ENCODE assay signal across 1 cellular context in the genomic region with DNA sequence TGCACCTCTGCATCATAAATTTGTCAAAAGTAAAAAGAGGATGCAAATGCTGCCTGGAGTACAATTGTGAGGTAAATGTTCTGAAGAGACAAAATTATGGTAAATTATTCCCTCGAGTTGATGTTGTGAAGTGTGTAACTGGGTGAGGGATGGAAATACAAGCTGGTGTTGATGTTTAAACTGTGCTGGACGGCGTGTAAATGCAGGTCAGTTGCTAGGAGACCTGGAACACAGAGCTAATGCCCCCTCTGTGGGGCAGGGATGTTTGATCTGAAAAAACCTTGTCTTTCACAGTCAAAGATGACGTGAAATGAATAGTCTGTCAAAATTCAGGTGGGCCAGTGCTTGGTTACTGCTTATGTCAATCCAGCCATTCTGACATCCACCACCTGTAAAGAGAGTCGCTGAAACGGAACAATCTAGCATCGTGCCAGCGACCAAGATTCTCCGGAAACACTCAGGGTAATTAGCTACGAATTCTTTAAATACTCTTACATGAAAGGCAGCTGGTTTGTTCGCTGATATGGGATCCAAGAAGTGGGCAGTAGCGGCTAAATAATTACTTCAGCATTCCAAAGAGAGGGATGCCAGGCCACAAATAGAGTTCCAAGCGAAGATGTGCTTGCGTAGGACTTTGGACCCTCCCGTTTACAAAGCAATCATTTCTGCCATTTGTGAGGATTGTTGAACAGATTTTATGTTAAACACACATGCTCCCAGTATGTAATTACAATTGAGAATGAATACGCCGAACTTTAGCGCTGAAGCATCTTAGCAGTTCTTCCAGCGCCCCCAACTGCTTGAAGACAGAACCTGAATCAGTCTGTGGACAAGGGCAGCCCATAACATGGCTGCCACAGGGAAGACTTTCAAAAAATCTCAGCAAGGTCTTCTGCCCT.
TF ChIP-seq lines count a peak whose summit lies in the region.

No MANE protein-coding gene starts in this region.

TF ChIP-seq in IMR-90, 13 proteins besides CTCF, POLR2A, EP300 and RAD21 (continued from another document):
- TF ChIP-seq BHLHE40 (IDR thresholded peaks at IDR 0.05; ENCODE audit: low read depth, low read length) (no peak), MAZ (IDR thresholded peaks at IDR 0.05; ENCODE audit: borderline replicate concordance, low read depth, low read length) (no peak), CHD1 (IDR thresholded peaks at IDR 0.05; ENCODE audit: low read depth, low read length) (no peak), USF2 (IDR thresholded peaks at IDR 0.05; ENCODE audit: low read depth, low read length) (no peak), MAFK (IDR thresholded peaks at IDR 0.05; ENCODE audit: low read depth, low read length) (no peak), SMC3 (IDR thresholded peaks at IDR 0.05; ENCODE audit: low read depth, low read length) (no peak), MXI1 (IDR thresholded peaks at IDR 0.05; ENCODE audit: borderline replicate concordance, low read depth, low read length) (no peak), ELK1 (IDR thresholded peaks at IDR 0.05; ENCODE audit: borderline replicate concordance, low read depth, low read length) (no peak), NFE2L2 (IDR thresholded peaks at IDR 0.05; ENCODE audit: low read depth, low read length) (no peak), RCOR1 (IDR thresholded peaks at IDR 0.05; ENCODE audit: insufficient replicate concordance, low read length) (no peak)
